Comparison of ENCODE assay signal across 1 cellular context in the genomic region with DNA sequence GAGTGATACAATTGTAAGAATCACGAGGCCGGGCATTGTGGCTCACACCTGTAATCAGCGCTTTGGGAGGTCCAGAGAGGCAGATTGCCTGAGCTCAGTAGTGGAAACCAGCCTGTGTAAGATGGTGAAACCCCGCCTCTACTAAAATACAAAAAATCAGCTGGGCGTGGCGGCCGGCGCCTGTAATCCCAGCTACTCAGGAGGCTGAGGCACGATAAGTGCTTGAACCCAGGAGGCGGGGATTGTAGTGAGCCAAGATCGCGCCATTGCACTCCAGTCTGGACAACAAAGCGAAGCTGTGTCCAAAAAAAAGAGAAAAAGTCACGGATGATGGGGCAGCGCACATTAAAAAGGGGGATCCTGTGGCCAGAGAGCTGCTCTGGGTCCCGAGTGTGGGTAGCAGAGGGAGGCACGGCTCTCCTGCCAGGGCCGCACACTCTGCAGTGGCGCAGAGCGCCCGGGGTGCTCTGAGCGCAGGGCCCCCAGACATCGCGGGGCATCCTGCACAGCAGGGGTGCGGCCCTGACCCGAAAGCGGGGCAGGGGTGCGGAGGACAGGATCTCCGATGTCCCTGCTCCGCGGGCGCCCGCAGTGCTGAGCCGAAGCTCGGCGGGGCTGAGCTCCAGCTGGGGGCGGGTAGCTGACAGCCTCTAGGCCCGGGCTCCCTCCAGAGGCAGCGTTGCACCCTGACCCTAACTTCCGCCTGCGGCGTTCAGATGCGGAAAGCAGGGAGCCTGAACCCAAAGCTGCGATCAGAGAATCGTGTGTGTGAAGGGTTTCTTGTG.
TF ChIP-seq lines count a peak whose summit lies in the region.

No MANE protein-coding gene starts in this region.

TF ChIP-seq in HepG2, 621 proteins besides CTCF, POLR2A, EP300 and RAD21 (continued from another document and continues in another):
- TF ChIP-seq, protein P1, sequence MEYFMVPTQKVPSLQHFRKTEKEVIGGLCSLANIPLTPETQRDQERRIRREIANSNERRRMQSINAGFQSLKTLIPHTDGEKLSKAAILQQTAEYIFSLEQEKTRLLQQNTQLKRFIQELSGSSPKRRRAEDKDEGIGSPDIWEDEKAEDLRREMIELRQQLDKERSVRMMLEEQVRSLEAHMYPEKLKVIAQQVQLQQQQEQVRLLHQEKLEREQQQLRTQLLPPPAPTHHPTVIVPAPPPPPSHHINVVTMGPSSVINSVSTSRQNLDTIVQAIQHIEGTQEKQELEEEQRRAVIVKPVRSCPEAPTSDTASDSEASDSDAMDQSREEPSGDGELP (IDR thresholded peaks at IDR 0.05; ENCODE audit: borderline replicate concordance, low read depth) = peak; percentile 32; the same call in 1 of the 2 replicates
- TF ChIP-seq MEIS2 (CRISPR knock-in tag; IDR thresholded peaks at IDR 0.05) (no peak), ZNF616 (CRISPR knock-in tag; IDR thresholded peaks at IDR 0.05; ENCODE audit: low read depth) (no peak), ZKSCAN8 (CRISPR knock-in tag; IDR thresholded peaks at IDR 0.05; ENCODE audit: borderline replicate concordance) (no peak), NR2C2 (CRISPR knock-in tag; IDR thresholded peaks at IDR 0.05; ENCODE audit: borderline replicate concordance) (0 out of 2 replicates have a peak, but pooled peaks have one; percentile 26), SOX5 (CRISPR knock-in tag; IDR thresholded peaks at IDR 0.05; ENCODE audit: borderline replicate concordance) (no peak), KDM5B (CRISPR knock-in tag; IDR thresholded peaks at IDR 0.05; ENCODE audit: borderline replicate concordance) (no peak), ZSCAN25 (CRISPR knock-in tag; IDR thresholded peaks at IDR 0.05) (peak; percentile 43; the same call in 1 of the 2 replicates), ETV5 (CRISPR knock-in tag; IDR thresholded peaks at IDR 0.05; ENCODE audit: borderline replicate concordance) (peak; percentile 35; the same call in 1 of the 2 replicates), ZNF563 (CRISPR knock-in tag; IDR thresholded peaks at IDR 0.05) (no peak), NCOA2 (CRISPR knock-in tag; IDR thresholded peaks at IDR 0.05) (no peak), FLYWCH1 (CRISPR knock-in tag; IDR thresholded peaks at IDR 0.05) (no peak), PCBP1 (IDR thresholded peaks at IDR 0.05; ENCODE audit: borderline replicate concordance, low read depth, low read length) (no peak), MBD4 (IDR thresholded peaks at IDR 0.05; ENCODE audit: borderline replicate concordance, low read length) (no peak), NFATC3 (CRISPR knock-in tag; IDR thresholded peaks at IDR 0.05) (no peak), ZBTB21 (CRISPR knock-in tag; IDR thresholded peaks at IDR 0.05) (no peak), EED (CRISPR knock-in tag; IDR thresholded peaks at IDR 0.05) (no peak), ZNF598 (CRISPR knock-in tag; IDR thresholded peaks at IDR 0.05; ENCODE audit: borderline replicate concordance) (no peak), MXD4 (CRISPR knock-in tag; IDR thresholded peaks at IDR 0.05) (no peak), RBM39 (IDR thresholded peaks at IDR 0.05; ENCODE audit: low read depth, low read length, poor library complexity, severe bottlenecking) (no peak), SP1 (IDR thresholded peaks at IDR 0.05) (no peak), SP1 (CRISPR knock-in tag; IDR thresholded peaks at IDR 0.05) (no peak), ZNF484 (CRISPR knock-in tag; IDR thresholded peaks at IDR 0.05; ENCODE audit: borderline replicate concordance, low read depth) (no peak), ZFP36L1 (CRISPR knock-in tag; IDR thresholded peaks at IDR 0.05) (no peak), ZFP82 (CRISPR knock-in tag; IDR thresholded peaks at IDR 0.05; ENCODE audit: borderline replicate concordance) (no peak), ZNF766 (CRISPR knock-in tag; IDR thresholded peaks at IDR 0.05; ENCODE audit: borderline replicate concordance) (no peak), EZH2 (conservative IDR thresholded peaks at IDR 0.05; ENCODE audit: low read depth, low read length) (no peak), ARNT2 (CRISPR knock-in tag; IDR thresholded peaks at IDR 0.05; ENCODE audit: low read depth) (no peak), ZNF251 (CRISPR knock-in tag; IDR thresholded peaks at IDR 0.05) (no peak), NCOR1 (IDR thresholded peaks at IDR 0.05; ENCODE audit: borderline replicate concordance, low read length) (no peak), ZNF724P (CRISPR knock-in tag; IDR thresholded peaks at IDR 0.05; ENCODE audit: borderline replicate concordance) (no peak), SP4 (CRISPR knock-in tag; IDR thresholded peaks at IDR 0.05) (no peak), PRPF4 (IDR thresholded peaks at IDR 0.05; ENCODE audit: low read depth, low read length, poor library complexity, severe bottlenecking) (no peak), ELF1 (CRISPR knock-in tag; IDR thresholded peaks at IDR 0.05) (0 out of 2 replicates have a peak, but pooled peaks have one; percentile 29), RBAK (CRISPR knock-in tag; IDR thresholded peaks at IDR 0.05) (no peak)
- TF ChIP-seq, protein P2, sequence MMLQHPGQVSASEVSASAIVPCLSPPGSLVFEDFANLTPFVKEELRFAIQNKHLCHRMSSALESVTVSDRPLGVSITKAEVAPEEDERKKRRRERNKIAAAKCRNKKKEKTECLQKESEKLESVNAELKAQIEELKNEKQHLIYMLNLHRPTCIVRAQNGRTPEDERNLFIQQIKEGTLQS (CRISPR knock-in tag; IDR thresholded peaks at IDR 0.05) = no peak
- TF ChIP-seq, protein P3, sequence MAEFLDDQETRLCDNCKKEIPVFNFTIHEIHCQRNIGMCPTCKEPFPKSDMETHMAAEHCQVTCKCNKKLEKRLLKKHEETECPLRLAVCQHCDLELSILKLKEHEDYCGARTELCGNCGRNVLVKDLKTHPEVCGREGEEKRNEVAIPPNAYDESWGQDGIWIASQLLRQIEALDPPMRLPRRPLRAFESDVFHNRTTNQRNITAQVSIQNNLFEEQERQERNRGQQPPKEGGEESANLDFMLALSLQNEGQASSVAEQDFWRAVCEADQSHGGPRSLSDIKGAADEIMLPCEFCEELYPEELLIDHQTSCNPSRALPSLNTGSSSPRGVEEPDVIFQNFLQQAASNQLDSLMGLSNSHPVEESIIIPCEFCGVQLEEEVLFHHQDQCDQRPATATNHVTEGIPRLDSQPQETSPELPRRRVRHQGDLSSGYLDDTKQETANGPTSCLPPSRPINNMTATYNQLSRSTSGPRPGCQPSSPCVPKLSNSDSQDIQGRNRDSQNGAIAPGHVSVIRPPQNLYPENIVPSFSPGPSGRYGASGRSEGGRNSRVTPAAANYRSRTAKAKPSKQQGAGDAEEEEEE (CRISPR knock-in tag; IDR thresholded peaks at IDR 0.05; ENCODE audit: borderline replicate concordance) = no peak
- TF ChIP-seq, protein P4, sequence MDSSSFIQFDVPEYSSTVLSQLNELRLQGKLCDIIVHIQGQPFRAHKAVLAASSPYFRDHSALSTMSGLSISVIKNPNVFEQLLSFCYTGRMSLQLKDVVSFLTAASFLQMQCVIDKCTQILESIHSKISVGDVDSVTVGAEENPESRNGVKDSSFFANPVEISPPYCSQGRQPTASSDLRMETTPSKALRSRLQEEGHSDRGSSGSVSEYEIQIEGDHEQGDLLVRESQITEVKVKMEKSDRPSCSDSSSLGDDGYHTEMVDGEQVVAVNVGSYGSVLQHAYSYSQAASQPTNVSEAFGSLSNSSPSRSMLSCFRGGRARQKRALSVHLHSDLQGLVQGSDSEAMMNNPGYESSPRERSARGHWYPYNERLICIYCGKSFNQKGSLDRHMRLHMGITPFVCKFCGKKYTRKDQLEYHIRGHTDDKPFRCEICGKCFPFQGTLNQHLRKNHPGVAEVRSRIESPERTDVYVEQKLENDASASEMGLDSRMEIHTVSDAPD (CRISPR knock-in tag; IDR thresholded peaks at IDR 0.05) = no peak
- TF ChIP-seq, protein P5, sequence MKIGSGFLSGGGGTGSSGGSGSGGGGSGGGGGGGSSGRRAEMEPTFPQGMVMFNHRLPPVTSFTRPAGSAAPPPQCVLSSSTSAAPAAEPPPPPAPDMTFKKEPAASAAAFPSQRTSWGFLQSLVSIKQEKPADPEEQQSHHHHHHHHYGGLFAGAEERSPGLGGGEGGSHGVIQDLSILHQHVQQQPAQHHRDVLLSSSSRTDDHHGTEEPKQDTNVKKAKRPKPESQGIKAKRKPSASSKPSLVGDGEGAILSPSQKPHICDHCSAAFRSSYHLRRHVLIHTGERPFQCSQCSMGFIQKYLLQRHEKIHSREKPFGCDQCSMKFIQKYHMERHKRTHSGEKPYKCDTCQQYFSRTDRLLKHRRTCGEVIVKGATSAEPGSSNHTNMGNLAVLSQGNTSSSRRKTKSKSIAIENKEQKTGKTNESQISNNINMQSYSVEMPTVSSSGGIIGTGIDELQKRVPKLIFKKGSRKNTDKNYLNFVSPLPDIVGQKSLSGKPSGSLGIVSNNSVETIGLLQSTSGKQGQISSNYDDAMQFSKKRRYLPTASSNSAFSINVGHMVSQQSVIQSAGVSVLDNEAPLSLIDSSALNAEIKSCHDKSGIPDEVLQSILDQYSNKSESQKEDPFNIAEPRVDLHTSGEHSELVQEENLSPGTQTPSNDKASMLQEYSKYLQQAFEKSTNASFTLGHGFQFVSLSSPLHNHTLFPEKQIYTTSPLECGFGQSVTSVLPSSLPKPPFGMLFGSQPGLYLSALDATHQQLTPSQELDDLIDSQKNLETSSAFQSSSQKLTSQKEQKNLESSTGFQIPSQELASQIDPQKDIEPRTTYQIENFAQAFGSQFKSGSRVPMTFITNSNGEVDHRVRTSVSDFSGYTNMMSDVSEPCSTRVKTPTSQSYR (CRISPR knock-in tag; IDR thresholded peaks at IDR 0.05; ENCODE audit: borderline replicate concordance) = no peak
- TF ChIP-seq, protein P6, sequence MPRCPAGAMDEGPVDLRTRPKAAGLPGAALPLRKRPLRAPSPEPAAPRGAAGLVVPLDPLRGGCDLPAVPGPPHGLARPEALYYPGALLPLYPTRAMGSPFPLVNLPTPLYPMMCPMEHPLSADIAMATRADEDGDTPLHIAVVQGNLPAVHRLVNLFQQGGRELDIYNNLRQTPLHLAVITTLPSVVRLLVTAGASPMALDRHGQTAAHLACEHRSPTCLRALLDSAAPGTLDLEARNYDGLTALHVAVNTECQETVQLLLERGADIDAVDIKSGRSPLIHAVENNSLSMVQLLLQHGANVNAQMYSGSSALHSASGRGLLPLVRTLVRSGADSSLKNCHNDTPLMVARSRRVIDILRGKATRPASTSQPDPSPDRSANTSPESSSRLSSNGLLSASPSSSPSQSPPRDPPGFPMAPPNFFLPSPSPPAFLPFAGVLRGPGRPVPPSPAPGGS (CRISPR knock-in tag; IDR thresholded peaks at IDR 0.05) = no peak
- TF ChIP-seq, protein P7, sequence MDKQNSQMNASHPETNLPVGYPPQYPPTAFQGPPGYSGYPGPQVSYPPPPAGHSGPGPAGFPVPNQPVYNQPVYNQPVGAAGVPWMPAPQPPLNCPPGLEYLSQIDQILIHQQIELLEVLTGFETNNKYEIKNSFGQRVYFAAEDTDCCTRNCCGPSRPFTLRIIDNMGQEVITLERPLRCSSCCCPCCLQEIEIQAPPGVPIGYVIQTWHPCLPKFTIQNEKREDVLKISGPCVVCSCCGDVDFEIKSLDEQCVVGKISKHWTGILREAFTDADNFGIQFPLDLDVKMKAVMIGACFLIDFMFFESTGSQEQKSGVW (CRISPR knock-in tag; IDR thresholded peaks at IDR 0.05; ENCODE audit: borderline replicate concordance) = no peak
- TF ChIP-seq, protein P8, sequence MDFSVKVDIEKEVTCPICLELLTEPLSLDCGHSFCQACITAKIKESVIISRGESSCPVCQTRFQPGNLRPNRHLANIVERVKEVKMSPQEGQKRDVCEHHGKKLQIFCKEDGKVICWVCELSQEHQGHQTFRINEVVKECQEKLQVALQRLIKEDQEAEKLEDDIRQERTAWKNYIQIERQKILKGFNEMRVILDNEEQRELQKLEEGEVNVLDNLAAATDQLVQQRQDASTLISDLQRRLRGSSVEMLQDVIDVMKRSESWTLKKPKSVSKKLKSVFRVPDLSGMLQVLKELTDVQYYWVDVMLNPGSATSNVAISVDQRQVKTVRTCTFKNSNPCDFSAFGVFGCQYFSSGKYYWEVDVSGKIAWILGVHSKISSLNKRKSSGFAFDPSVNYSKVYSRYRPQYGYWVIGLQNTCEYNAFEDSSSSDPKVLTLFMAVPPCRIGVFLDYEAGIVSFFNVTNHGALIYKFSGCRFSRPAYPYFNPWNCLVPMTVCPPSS (IDR thresholded peaks at IDR 0.05) = no peak
- TF ChIP-seq, protein P9, sequence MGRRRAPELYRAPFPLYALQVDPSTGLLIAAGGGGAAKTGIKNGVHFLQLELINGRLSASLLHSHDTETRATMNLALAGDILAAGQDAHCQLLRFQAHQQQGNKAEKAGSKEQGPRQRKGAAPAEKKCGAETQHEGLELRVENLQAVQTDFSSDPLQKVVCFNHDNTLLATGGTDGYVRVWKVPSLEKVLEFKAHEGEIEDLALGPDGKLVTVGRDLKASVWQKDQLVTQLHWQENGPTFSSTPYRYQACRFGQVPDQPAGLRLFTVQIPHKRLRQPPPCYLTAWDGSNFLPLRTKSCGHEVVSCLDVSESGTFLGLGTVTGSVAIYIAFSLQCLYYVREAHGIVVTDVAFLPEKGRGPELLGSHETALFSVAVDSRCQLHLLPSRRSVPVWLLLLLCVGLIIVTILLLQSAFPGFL (CRISPR knock-in tag; IDR thresholded peaks at IDR 0.05) = no peak
